In the genomic region with DNA sequence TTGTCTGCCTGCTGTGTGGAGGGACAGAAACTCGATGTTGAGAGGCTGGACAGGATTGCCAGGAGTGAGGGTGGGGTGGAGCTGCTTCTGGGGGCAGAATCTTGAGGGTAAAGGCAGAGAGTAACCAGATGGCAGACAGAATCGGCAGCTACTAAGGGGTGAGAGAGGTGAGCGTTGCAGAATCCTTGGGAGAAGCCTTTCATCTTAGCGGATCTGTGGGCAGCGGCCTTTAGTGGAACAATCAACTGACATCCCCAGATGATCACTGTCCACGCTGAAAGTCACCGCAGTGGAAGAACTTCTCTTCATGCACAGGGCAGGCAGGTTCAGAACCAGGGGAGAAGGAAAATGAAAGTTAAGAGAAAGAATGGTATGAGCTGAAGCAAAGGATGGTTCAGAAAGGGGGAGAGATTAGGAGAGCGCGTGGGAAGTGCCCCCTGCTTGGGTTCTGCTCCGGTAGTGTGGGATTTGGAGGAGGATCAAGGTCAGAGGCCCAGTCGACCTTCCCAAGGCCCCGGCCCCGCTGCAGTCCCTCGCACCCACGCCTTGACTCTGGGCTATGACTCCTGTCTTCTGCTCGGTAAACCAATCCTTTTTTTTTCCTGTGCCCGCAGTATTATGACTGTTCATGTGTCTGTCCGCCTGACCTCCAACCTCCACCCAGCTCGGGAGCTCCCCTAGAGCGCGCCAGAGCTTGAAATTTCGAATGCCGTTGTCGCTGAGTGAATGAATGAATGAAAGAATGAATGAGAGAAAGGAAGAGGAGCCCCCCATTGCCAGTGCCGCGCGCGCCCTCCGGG, we compare ENCODE assay signal across 8 cellular contexts. TPM values are rescaled to one million over a fixed set of nuclear protein-coding genes. Genes with fewer than 3 reads are reported as not detected.
A peak's percentile ranks its signal among the peaks of the same experiment; 100 is the strongest.
DNase-seq lines count a peak whose midpoint lies in the region; ATAC-seq, FAIRE-seq and TF ChIP-seq lines count a peak whose summit lies in the region.

No MANE protein-coding gene starts in this region.

- H3K9ac ChIP-seq in KMS-11, result peak overlapping the region; percentile 75
- H3K9ac ChIP-seq in astrocyte (ENCODE audit: low read length), result peak overlapping the region; percentile 85

- peak in 2 of 3 donors; percentile 10 to 55 for DNase-seq in CD4-positive, CD25-positive, alpha-beta regulatory T cell
- DNase-seq in astrocyte (ENCODE audit: low read depth) (peak; percentile 22), kidney epithelial cell (ENCODE audit: low read depth) (no peak), stromal cell of bone marrow (ENCODE audit: low read depth) (peak; percentile 28)

- no peak for FAIRE-seq in astrocyte (lab: Jason Lieb, UNC)

- peaks cover 10% of the 10 kb centered on the region for H3K36me3 ChIP-seq in CD4-positive, CD25-positive, alpha-beta regulatory T cell (ENCODE audit: control insufficient read depth, insufficient read depth, low read length)
- H3K36me3 ChIP-seq in KMS-11 (ENCODE audit: insufficient read depth) (no peaks in the 10 kb centered on the region), astrocyte (ENCODE audit: insufficient read depth, low read length) (peaks cover 7% of the 10 kb centered on the region), kidney epithelial cell (ENCODE audit: control insufficient read depth, insufficient read depth, low read length) (peaks cover 1% of the 10 kb centered on the region)

- H3K4me2 ChIP-seq in KMS-11 (peak overlapping the region; percentile 90), astrocyte (ENCODE audit: low read length) (peak overlapping the region; percentile 99)

- H3K79me2 ChIP-seq in KMS-11 (ENCODE audit: insufficient read depth, low read depth) (peaks cover 12% of the 10 kb centered on the region; the same call in 1 of the 2 replicates), astrocyte (ENCODE audit: insufficient read depth, low read length) (peaks cover 11% of the 10 kb centered on the region)

- peak overlapping the region; percentile 75 for H3K4me3 ChIP-seq in CD4-positive, CD25-positive, alpha-beta regulatory T cell (ENCODE audit: low read depth, low read length)
- H3K4me3 ChIP-seq in KMS-11 (IDR thresholded peaks at IDR 0.05; ENCODE audit: insufficient read depth, low read depth, low read length), result no peak overlapping the region
- H3K4me3 ChIP-seq in astrocyte (ENCODE audit: insufficient read depth, low read depth, low read length), result peak overlapping the region; percentile 81
- peak overlapping the region; percentile 74 for H3K4me3 ChIP-seq in kidney epithelial cell (ENCODE audit: low read depth, low read length)

- H2AFZ ChIP-seq in KMS-11 (ENCODE audit: low read depth) (peak overlapping the region; percentile 84), astrocyte (ENCODE audit: low read depth, low read length) (peak overlapping the region; percentile 92)

- peak overlapping the region; percentile 62 for H3K27ac ChIP-seq in CD4-positive, CD25-positive, alpha-beta regulatory T cell (ENCODE audit: insufficient read depth, low read length, poor library complexity, severe bottlenecking)
- H3K27ac ChIP-seq in KMS-11, result peak overlapping the region; percentile 41; the same call in 1 of the 2 replicates
- peak overlapping the region; percentile 39 for H3K27ac ChIP-seq in astrocyte (ENCODE audit: low read depth, low read length)

- peak in 1 of 2 donors; percentile 25 for ATAC-seq in CD4-positive, CD25-positive, alpha-beta regulatory T cell (ENCODE audit: low read depth in 2 of 2)
- peak; percentile 45 for ATAC-seq in GM19395 (IDR thresholded peaks at IDR 0.05; ENCODE audit: unreplicated experiment)
- ATAC-seq in GM21526 (IDR thresholded peaks at IDR 0.05; ENCODE audit: low FRiP score, unreplicated experiment), result no peak
- no peak for ATAC-seq in GM21381 (IDR thresholded peaks at IDR 0.05; ENCODE audit: unreplicated experiment)

- no peak overlapping the region for H3K4me3 Mint-ChIP-seq in CD4-positive, CD25-positive, alpha-beta regulatory T cell
- no peak overlapping the region for H3K4me3 Mint-ChIP-seq in astrocyte (ENCODE audit: unreplicated experiment)

- H3K27ac Mint-ChIP-seq in CD4-positive, CD25-positive, alpha-beta regulatory T cell, result no peak overlapping the region
- H3K27ac Mint-ChIP-seq in astrocyte (ENCODE audit: unreplicated experiment), result no peak overlapping the region

- H3K4me1 Mint-ChIP-seq in CD4-positive, CD25-positive, alpha-beta regulatory T cell, result peaks cover 0 to 10% (median 5%) of the 10 kb centered on the region in 4 donors
- no peaks in the 10 kb centered on the region for H3K4me1 Mint-ChIP-seq in astrocyte (ENCODE audit: low read depth, unreplicated experiment)

- H3K27me3 Mint-ChIP-seq in CD4-positive, CD25-positive, alpha-beta regulatory T cell, result no peaks in the 10 kb centered on the region
- H3K27me3 Mint-ChIP-seq in astrocyte (ENCODE audit: low read depth, unreplicated experiment), result no peaks in the 10 kb centered on the region

- peaks cover 19% of the 10 kb centered on the region for H3K4me1 ChIP-seq in CD4-positive, CD25-positive, alpha-beta regulatory T cell (ENCODE audit: control insufficient read depth, insufficient read depth, low read length, poor library complexity, severe bottlenecking)
- peaks cover 12% of the 10 kb centered on the region for H3K4me1 ChIP-seq in KMS-11 (ENCODE audit: low read depth, poor library complexity, severe bottlenecking)
- peaks cover 17% of the 10 kb centered on the region for H3K4me1 ChIP-seq in astrocyte (ENCODE audit: insufficient read depth, low read length)

- no peaks in the 10 kb centered on the region for H3K27me3 ChIP-seq in CD4-positive, CD25-positive, alpha-beta regulatory T cell (ENCODE audit: control insufficient read depth, insufficient read depth, low read length)
- no peaks in the 10 kb centered on the region for H3K27me3 ChIP-seq in KMS-11 (ENCODE audit: insufficient read depth, low read depth)
- H3K27me3 ChIP-seq in astrocyte (ENCODE audit: insufficient read depth, low read length), result no peaks in the 10 kb centered on the region
- no peaks in the 10 kb centered on the region for H3K27me3 ChIP-seq in kidney epithelial cell (ENCODE audit: control insufficient read depth, insufficient read depth, low read length)

- H3K9me3 Mint-ChIP-seq in CD4-positive, CD25-positive, alpha-beta regulatory T cell, result no peaks in the 10 kb centered on the region
- H3K9me3 Mint-ChIP-seq in astrocyte (ENCODE audit: unreplicated experiment), result no peaks in the 10 kb centered on the region

- peaks cover 5% of the 10 kb centered on the region for H3K36me3 Mint-ChIP-seq in CD4-positive, CD25-positive, alpha-beta regulatory T cell
- peaks cover 5% of the 10 kb centered on the region for H3K36me3 Mint-ChIP-seq in astrocyte (ENCODE audit: low read depth, unreplicated experiment)

- no peaks in the 10 kb centered on the region for H4K20me1 ChIP-seq in KMS-11 (ENCODE audit: insufficient read depth)
- H4K20me1 ChIP-seq in astrocyte (ENCODE audit: insufficient read depth, low read length), result peaks cover 16% of the 10 kb centered on the region

- no peaks in the 10 kb centered on the region for H3K9me3 ChIP-seq in CD4-positive, CD25-positive, alpha-beta regulatory T cell (ENCODE audit: control insufficient read depth in 2 of 2, low read length in 2 of 2)
- H3K9me3 ChIP-seq in astrocyte (ENCODE audit: insufficient read depth, low read depth, low read length), result no peaks in the 10 kb centered on the region

- TF ChIP-seq CTCF in KMS-11 (conservative IDR thresholded peaks at IDR 0.05; ENCODE audit: low read depth, low read length), result no peak
- TF ChIP-seq CTCF in astrocyte (IDR thresholded peaks at IDR 0.05; ENCODE audit: insufficient read depth, low read depth, low read length), result no peak
- TF ChIP-seq CTCF in kidney epithelial cell (IDR thresholded peaks at IDR 0.05; ENCODE audit: insufficient read depth, low read length, poor library complexity, severe bottlenecking), result no peak

RNA-seq across cellular contexts. Expression of a gene that starts 0.6 kb away (rescaled TPM):
- 12.1 TPM for total RNA-seq in CD4-positive, CD25-positive, alpha-beta regulatory T cell
- 10 to 100 TPM; 60.4 to 76.4 (median 67.3) TPM for polyA plus RNA-seq in CD4-positive, CD25-positive, alpha-beta regulatory T cell
- total RNA-seq in astrocyte, result 42.4 and 48.8 TPM in 2 replicates
- 62.0 and 78.8 TPM in 2 replicates for total RNA-seq in kidney epithelial cell

RNA-seq across cellular contexts. Expression of a gene that starts 31.6 kb away (rescaled TPM):
- 161 TPM for total RNA-seq in CD4-positive, CD25-positive, alpha-beta regulatory T cell
- 100 to 1,000 TPM; 152 to 209 (median 166) TPM for polyA plus RNA-seq in CD4-positive, CD25-positive, alpha-beta regulatory T cell
- 107 and 116 TPM in 2 replicates for total RNA-seq in astrocyte
- total RNA-seq in kidney epithelial cell, result 102 and 120 TPM in 2 replicates

RNA-seq across cellular contexts. Expression of a gene that starts 51.3 kb away (rescaled TPM):
- total RNA-seq in CD4-positive, CD25-positive, alpha-beta regulatory T cell, result 48.1 TPM
- 10 to 100 TPM; 18.5 to 36.6 (median 26.5) TPM for polyA plus RNA-seq in CD4-positive, CD25-positive, alpha-beta regulatory T cell
- total RNA-seq in astrocyte (350 and 365 TPM in 2 replicates), kidney epithelial cell (157 and 173 TPM in 2 replicates)
